In the genomic region with DNA sequence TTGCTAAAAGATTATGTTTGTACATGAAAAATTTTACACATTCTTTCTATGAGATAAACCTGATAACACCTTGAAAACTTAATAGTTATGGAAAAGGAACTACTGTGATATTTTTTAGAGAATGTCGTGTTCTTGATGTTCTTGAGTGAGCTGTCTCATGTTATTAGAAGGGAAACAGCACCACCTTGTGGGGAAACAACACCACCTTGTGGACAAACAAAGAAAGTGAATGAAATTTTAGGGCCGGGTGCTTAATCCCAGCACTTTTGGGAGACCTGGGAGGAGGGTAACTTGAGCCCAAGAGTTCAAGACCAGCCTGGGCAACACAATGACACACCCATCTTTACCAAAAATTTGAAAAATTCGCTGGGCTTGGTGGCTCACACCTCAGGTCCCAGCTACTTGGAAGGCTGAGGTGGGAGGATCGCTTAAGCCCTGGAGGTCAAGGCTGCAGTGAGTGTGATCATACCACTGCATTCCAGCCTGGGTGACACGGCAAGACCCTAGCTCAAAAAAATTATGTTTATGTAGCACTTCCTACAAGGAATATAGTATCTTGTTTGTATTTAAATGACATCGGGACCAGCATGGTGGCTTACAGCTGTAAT, we compare ENCODE assay signal across 8 cellular contexts. TPM values are rescaled to one million over a fixed set of nuclear protein-coding genes. Genes with fewer than 3 reads are reported as not detected.
DNase-seq lines count a peak whose midpoint lies in the region; ATAC-seq, FAIRE-seq and TF ChIP-seq lines count a peak whose summit lies in the region.
"Not testable (repeated sequence)": the region's sequence is repeated elsewhere in the genome, so short reads cannot be mapped to it uniquely, and the experiment has no call there.

No MANE protein-coding gene starts in this region.

- TF ChIP-seq EP300 in K562 (IDR thresholded peaks at IDR 0.05; ENCODE audit: low read length); tibial nerve (IDR thresholded peaks at IDR 0.05): not testable (repeated sequence)

- not testable (repeated sequence) for H3K27me3 ChIP-seq in GM23248 (replicated peaks; ENCODE audit: insufficient read depth); K562 (ENCODE audit: control insufficient read depth in 2 of 2, insufficient read depth in 2 of 2, low read length in 2 of 2); heart left ventricle; tibial nerve

- POLR2A ChIA-PET in K562 (lab: Yijun Ruan, JAX): not testable (repeated sequence)

- H3K4me1 ChIP-seq in GM23248 (ENCODE audit: insufficient read depth); K562 (replicated peaks in 1 of 2; ENCODE audit: control insufficient read depth in 2 of 2, insufficient read depth in 2 of 2, low read length in 2 of 2); heart left ventricle; tibial nerve: not testable (repeated sequence)

- H3F3A ChIP-seq in GM23248 (ENCODE audit: insufficient read depth): not testable (repeated sequence)

- not testable (repeated sequence) for H3K27ac ChIP-seq in GM23248; VCaP; K562 (ENCODE audit: extremely low read depth, low read depth, low read length); heart left ventricle; tibial nerve

- H3K9me2 ChIP-seq in GM23248 (ENCODE audit: insufficient read depth): not testable (repeated sequence)

- not testable (repeated sequence) for H3K36me3 ChIP-seq in GM23248 (ENCODE audit: low read depth); K562 (ENCODE audit: control insufficient read depth, insufficient read depth, low read length); heart left ventricle; tibial nerve

- intact Hi-C loops in K562 (cut with micrococcal nuclease): not testable (repeated sequence)
- intact Hi-C loops in heart left ventricle (cut with DNase I): loop anchor here in 2 of 10 donors (10.0 kb wide), 2 partner anchors 100 to 470 kb away; no protein-coding TSS in a partner anchor

- peak; percentile 74 to 76 for TF ChIP-seq RAD21 in K562 (CRISPR knock-in tag; conservative IDR thresholded peaks at IDR 0.05 in 1 of 2, IDR thresholded peaks at IDR 0.05 in 1 of 2)

- peak; percentile 73 for DNase-seq in GM23248
- DNase-seq in HT1080 (ENCODE audit: low read depth): peak; percentile 61
- DNase-seq in K562 (ENCODE audit: extremely low read depth in 1 of 4, low spot score in 3 of 4): peak; percentile 26 to 80 (median 34)
- peak in 3 of 5 donors; percentile 25 to 41 (median 31) for DNase-seq in heart left ventricle
- peak; percentile 24 for DNase-seq in non-pigmented ciliary epithelial cell (ENCODE audit: low read depth)
- DNase-seq in tibial nerve (ENCODE audit: low spot score in 2 of 2): peak in 1 of 2 donors; percentile 64

- CTCF ChIA-PET in K562 (lab: Yijun Ruan, JAX; ENCODE audit: low intra/inter-chr PET ratio): interaction anchor here (0.6 kb wide), 1 partner anchor 469 kb away, joined by 3 read pairs; no protein-coding TSS in a partner anchor

- H4K20me1 ChIP-seq in GM23248 (ENCODE audit: insufficient read depth); K562 (replicated peaks; ENCODE audit: control insufficient read depth, insufficient read depth, low read length): not testable (repeated sequence)

- H3K79me2 ChIP-seq in GM23248 (ENCODE audit: insufficient read depth); K562 (ENCODE audit: control insufficient read depth, insufficient read depth, low read length): not testable (repeated sequence)

- in situ Hi-C loops in GM23248 (cut with MboI); K562 (cut with MboI): not testable (repeated sequence)

- H2AFZ ChIP-seq in GM23248; K562 (ENCODE audit: low read depth, low read length): not testable (repeated sequence)

- H3K9me3 ChIP-seq in GM23248 (ENCODE audit: low read depth); K562 (replicated peaks; ENCODE audit: control insufficient read depth, insufficient read depth, low read depth, low read length); heart left ventricle; tibial nerve: not testable (repeated sequence)

- not testable (repeated sequence) for H3K9me1 ChIP-seq in K562 (ENCODE audit: control insufficient read depth, insufficient read depth, low read length)

- TF ChIP-seq CTCF in VCaP (conservative IDR thresholded peaks at IDR 0.05) (peak; percentile 77), K562 (IDR thresholded peaks at IDR 0.05 in 2 of 3, conservative IDR thresholded peaks at IDR 0.05 in 1 of 3; ENCODE audit: insufficient read depth in 2 of 3, low read depth in 1 of 3, low read length in 3 of 3) (peak; percentile 49 to 88 (median 77)), heart left ventricle (IDR thresholded peaks at IDR 0.05) (peak; percentile 52 to 75 (median 68)), tibial nerve (IDR thresholded peaks at IDR 0.05) (peak; percentile 48 to 69 (median 55))

- TF ChIP-seq POLR2A in K562 (conservative IDR thresholded peaks at IDR 0.05); heart left ventricle (IDR thresholded peaks at IDR 0.05); tibial nerve (IDR thresholded peaks at IDR 0.05): not testable (repeated sequence)

- not testable (repeated sequence) for H3K9ac ChIP-seq in GM23248; K562 (ENCODE audit: insufficient read depth in 1 of 2, low read depth in 2 of 2, low read length in 2 of 2)

- H3K4me2 ChIP-seq in GM23248 (ENCODE audit: unreplicated experiment); K562 (ENCODE audit: insufficient read depth, low read length): not testable (repeated sequence)

- not testable (repeated sequence) for H3K4me3 ChIP-seq in GM23248, K562, heart left ventricle, tibial nerve

- WGBS in GM23248 (ENCODE audit: low coverage in 1 of 2, low lambda C conversion rate in 2 of 2, missing lambda C conversion rate in 2 of 2), 2 experiments: 41 to 46% methylated on average over 6 of the region's 6 CpGs
- 3% methylated on average over 6 of the region's 6 CpGs for WGBS in K562 (ENCODE audit: insufficient coverage, low coverage, missing lambda C conversion rate)
- 32 to 41% (median 36%) methylated on average over 6 of the region's 6 CpGs for WGBS in heart left ventricle, 4 donors
- 38% methylated on average over 6 of the region's 6 CpGs for WGBS in tibial nerve, 2 donors

- peak; percentile 73 for FAIRE-seq in G401.6 (lab: Jason Lieb, UNC)
- FAIRE-seq in K562 (lab: Jason Lieb, UNC): peak; percentile 75

- ATAC-seq in K562 (peak; percentile 89), heart left ventricle (peak in 1 of 4 donors; percentile 45)

- BruUV-seq in K562 (replicated peaks; lab: Mats Ljungman, UMichigan): not testable (repeated sequence)

TF ChIP-seq in K562, 482 proteins besides CTCF, POLR2A, EP300 and RAD21 (continues in another document):
- TF ChIP-seq FOXK2 (conservative IDR thresholded peaks at IDR 0.05 in 1 of 2, IDR thresholded peaks at IDR 0.05 in 1 of 2; ENCODE audit: low read depth in 2 of 2) (0 out of 4 replicates have a peak, but pooled peaks of 1 of the 2 experiments have one; percentile 15), DEAF1 (CRISPR knock-in tag; IDR thresholded peaks at IDR 0.05) (peak; percentile 61)

RNA-seq across cellular contexts. Expression of gene FRG1, which starts 36.1 kb away (rescaled TPM):
- total RNA-seq in GM23248 (2014; rRNA removed; shearing (Covaris generic)): 28.6 and 29.7 TPM in 2 replicates
- polyA plus RNA-seq in GM23248 (2016; fragmentation: Nextera tagmentation; extraction: Ambion mirVana) (35.9 and 43.6 TPM in 2 replicates), K562 (2011; rRNA removed) (34.0 and 36.4 TPM in 2 replicates), K562 (2014; fragmentation: Illumina TruSeq; extraction: Trizol) (101 and 130 TPM in 2 replicates), K562 (2014; fragmentation: Nextera tagmentation; extraction: Ambion mirVana) (100 to 1,000 TPM; 158 to 203 TPM), K562 (2014; rRNA removed) (71.7 and 93.0 TPM in 2 replicates), heart left ventricle (10 to 100 TPM; 35.2 to 53.1 TPM)
- 41.2 and 46.0 TPM in 2 replicates for total RNA-seq in HT1080 (2014; rRNA removed; shearing (Covaris generic))
- 46.0 and 49.9 TPM in 2 replicates for polyA plus RNA-seq in HT1080 (2015; cell fraction: cytosol; rRNA removed)
- polyA plus RNA-seq in HT1080 (2015; cell fraction: nucleus; rRNA removed): 36.0 and 36.1 TPM in 2 replicates
- 12.3 and 28.1 TPM in 2 replicates for total RNA-seq in K562 (2011; cell fraction: chromatin; rRNA removed; ENCODE audit: low replicate concordance)
- total RNA-seq in K562 (2011; cell fraction: nucleolus; rRNA removed): 9.7 and 10.8 TPM in 2 replicates
- 12.7 and 14.7 TPM in 2 replicates for total RNA-seq in K562 (2011; cell fraction: nucleoplasm; rRNA removed)
- total RNA-seq in K562 (2014; rRNA removed) (59.1 and 81.2 TPM in 2 replicates), K562 (2014; rRNA removed; fragmentation: Illumina TruSeq; extraction: Trizol) (112 and 128 TPM in 2 replicates), K562 (2015; rRNA removed; fragmentation: Illumina TruSeq; extraction: Trizol) (110 and 123 TPM in 2 replicates), K562 (2021) (68.8 and 74.7 TPM in 2 replicates), heart left ventricle (10 to 100 TPM; 26.8 to 43.3 (median 31.7) TPM), tibial nerve (10 to 100 TPM; 37.9 to 67.0 (median 49.6) TPM)
- 5.6 and 9.2 TPM in 2 replicates for polyA plus RNA-seq in K562 (2011; cell fraction: cytosol; rRNA removed)
- polyA plus RNA-seq in K562 (2011; cell fraction: nucleus; rRNA removed): 12.6 and 17.9 TPM in 2 replicates
- 74.2 and 74.8 TPM in 2 replicates for polyA plus RNA-seq in K562 (2012)
- polyA minus RNA-seq in K562 (2011; rRNA and poly(A)+ RNA removed): 21.2 and 23.5 TPM in 2 replicates
- polyA minus RNA-seq in K562 (2011; cell fraction: cytosol; rRNA and poly(A)+ RNA removed): 7.4 and 13.2 TPM in 2 replicates
- 8.8 and 22.3 TPM in 2 replicates for polyA minus RNA-seq in K562 (2011; cell fraction: nucleus; rRNA and poly(A)+ RNA removed)
